26 cellular contexts compared by ENCODE assay signal in genomic region chr13:98823442-98823841, GRCh38.
"Had no signal": no experiment of that assay in that cellular context is flagged by ENCODE, and none has a peak within 500 bp of the region (broad histone marks: within the 10 kb centered on the region; RNA-seq: fewer than 3 reads in every experiment).

No MANE protein-coding gene starts in this region.

- FAIRE-seq: TTC549 had no signal

- H3K9me3 ChIP-seq: adrenal gland, ascending aorta, breast epithelium, colonic mucosa, heart left ventricle, neutrophil, ovary, thoracic aorta, vagina had no signal

- DNase-seq: activated CD4-positive, alpha-beta T cell treated with anti-CD3 and anti-CD28 coated beads, Interleukin-2, amount 50 U/mL, for 4 hours; activated CD8-positive, alpha-beta memory T cell treated with anti-CD3 and anti-CD28 coated beads for 24 hours; activated CD8-positive, alpha-beta memory T cell treated with anti-CD3 and anti-CD28 coated beads, Interleukin-2, amount 50 U/mL, for 4 hours; activated naive CD4-positive, alpha-beta T cell; activated T-cell treated with anti-CD3 and anti-CD28 coated beads, Interleukin-2, amount 50 U/mL, for 24 hours; adrenal gland; colonic mucosa; dorsolateral prefrontal cortex; effector memory CD8-positive, alpha-beta T cell; heart left ventricle; islet precursor cell; left cardiac atrium; natural killer cell; ovary; stimulated activated CD4-positive, alpha-beta T cell treated with anti-CD3 and anti-CD28 coated beads, Interleukin-2, amount 100 ng/mL, for 48 hours; stimulated activated naive CD4-positive, alpha-beta T cell; T-helper 1 cell had no signal

- H3K4me1 ChIP-seq: breast epithelium had no signal

- H3K36me3 ChIP-seq: breast epithelium, colonic mucosa, neutrophil, ovary, thoracic aorta had no signal

- H3K27me3 ChIP-seq: adrenal gland, ascending aorta, breast epithelium, colonic mucosa, dorsolateral prefrontal cortex, heart left ventricle, ovary, vagina had no signal

- ATAC-seq: activated T-helper 17 cell treated with anti-CD3 and anti-CD28 coated beads, Interleukin-2, amount 50 U/mL, for 72 hours; effector memory CD8-positive, alpha-beta T cell; heart left ventricle; natural killer cell; WTC11 had no signal

- H3K27ac ChIP-seq: ascending aorta, colonic mucosa, epithelial cell of prostate, neutrophil, ovary, thoracic aorta, vagina had no signal

- H3K4me3 ChIP-seq: adrenal gland, ascending aorta, breast epithelium, colonic mucosa, dorsolateral prefrontal cortex, heart left ventricle, ovary, thoracic aorta, vagina had no signal
